In genomic region chrX:78105944-78106650, GRCh38 we compare ENCODE assay signal across 8 cellular contexts. TPM values are rescaled to one million over a fixed set of nuclear protein-coding genes. Genes with fewer than 3 reads are reported as not detected.
A peak's percentile ranks its signal among the peaks of the same experiment; 100 is the strongest.
DNase-seq lines count a peak whose midpoint lies in the region; ATAC-seq and TF ChIP-seq lines count a peak whose summit lies in the region.

No MANE protein-coding gene starts in this region.

- intact Hi-C loops in dorsolateral prefrontal cortex (cut with DNase I), result no loop called here

- TF ChIP-seq CTCF in dorsolateral prefrontal cortex (IDR thresholded peaks at IDR 0.05 in 54 of 56, conservative IDR thresholded peaks at IDR 0.05 in 2 of 56; ENCODE audit: low read depth in 1 of 56, partially characterized antibody in 56 of 56) (no peak), RWPE1 (conservative IDR thresholded peaks at IDR 0.05; ENCODE audit: low read depth) (no peak)

- no peak overlapping the region for H2AK5ac ChIP-seq in trophoblast cell (ENCODE audit: low read length)

- H3K4me3 ChIP-seq in dorsolateral prefrontal cortex (peak overlapping the region in 57 of 59 donors; percentile 48 to 90 (median 75)), trophoblast cell (ENCODE audit: low read depth, low read length) (no peak overlapping the region)

- DNase-seq in GF-D8 (lab: John Stamatoyannopoulos, UW), result peak; percentile 2
- peak; percentile 25 for DNase-seq in RKO (ENCODE audit: low spot score)
- no peak for DNase-seq in dorsolateral prefrontal cortex
- no peak for DNase-seq in trophoblast cell
- no peak for DNase-seq in SHP77 treated with DMSO at 0.1 percent for 48 hours (lab: John Stamatoyannopoulos, UW)
- DNase-seq in NCI-H2029 (lab: John Stamatoyannopoulos, UW), result no peak
- DNase-seq in RWPE1 (ENCODE audit: low spot score), result no peak

- H4K12ac ChIP-seq in trophoblast cell (ENCODE audit: low read depth, low read length), result no peak overlapping the region

- no peak for ATAC-seq in HG02840 (IDR thresholded peaks at IDR 0.05; ENCODE audit: low FRiP score, unreplicated experiment)

- no peak overlapping the region for H2BK5ac ChIP-seq in trophoblast cell (ENCODE audit: low read depth, low read length, poor library complexity)

- no peak overlapping the region for H3K14ac ChIP-seq in trophoblast cell (ENCODE audit: low read length)

- H3K27ac ChIP-seq in dorsolateral prefrontal cortex (peak overlapping the region in 24 of 59 donors; percentile 1 to 96 (median 87)), trophoblast cell (ENCODE audit: low read depth, low read length) (no peak overlapping the region), RWPE1 (no peak overlapping the region)

- no peak overlapping the region for H3K9ac ChIP-seq in trophoblast cell (ENCODE audit: low read length)

- peak overlapping the region; percentile 81 for H3K4ac ChIP-seq in trophoblast cell (ENCODE audit: low read depth, low read length)

- H3K4me2 ChIP-seq in trophoblast cell (ENCODE audit: low read length), result peak overlapping the region; percentile 83

- H3K36me3 ChIP-seq in trophoblast cell (ENCODE audit: control insufficient read depth in 1 of 2, insufficient read depth in 2 of 2, low read length in 2 of 2), result peaks cover 4% of the 10 kb centered on the region in 2 experiments

- H2BK12ac ChIP-seq in trophoblast cell (ENCODE audit: low read length), result no peak overlapping the region

- H3K27me3 ChIP-seq in dorsolateral prefrontal cortex (peaks cover 0 to 24% (median under 1%) of the 10 kb centered on the region in 45 donors), trophoblast cell (ENCODE audit: insufficient read depth, low read length) (no peaks in the 10 kb centered on the region)

- no peak overlapping the region for H4K8ac ChIP-seq in trophoblast cell (ENCODE audit: low read depth, low read length)

- peaks cover 14% of the 10 kb centered on the region for H3K79me2 ChIP-seq in trophoblast cell (ENCODE audit: control insufficient read depth, insufficient read depth, low read length, poor library complexity)

- WGBS in trophoblast cell (ENCODE audit: extremely low coverage, insufficient coverage, insufficient read length), result no CpG with 5 or more reads among the region's 11 CpGs

- no peaks in the 10 kb centered on the region for H3K9me3 ChIP-seq in trophoblast cell (ENCODE audit: insufficient read depth, low read depth, low read length)

- H2AFZ ChIP-seq in trophoblast cell (ENCODE audit: insufficient read depth, low read length, poor library complexity), result no peak overlapping the region

- POLR2A ChIA-PET in RWPE1 (lab: Yijun Ruan, JAX; ENCODE audit: low non-redundant PET), result no interaction called here

- no peak overlapping the region for H4K91ac ChIP-seq in trophoblast cell (ENCODE audit: low read depth, low read length)

- H3K23ac ChIP-seq in trophoblast cell (ENCODE audit: low read length), result no peak overlapping the region

- H3K18ac ChIP-seq in trophoblast cell (ENCODE audit: low read length), result no peak overlapping the region

- CTCF ChIA-PET in RWPE1 (lab: Yijun Ruan, JAX), result no interaction called here

- H2BK120ac ChIP-seq in trophoblast cell (ENCODE audit: insufficient read depth, low read length, poor library complexity), result no peak overlapping the region

- peaks cover 9% of the 10 kb centered on the region for H3K79me1 ChIP-seq in trophoblast cell (ENCODE audit: low read length)

- peaks cover 0 to 9% of the 10 kb centered on the region in 2 experiments for H3K4me1 ChIP-seq in trophoblast cell (ENCODE audit: control insufficient read depth in 1 of 2, insufficient read depth in 2 of 2, low read length in 2 of 2)

RNA-seq across cellular contexts. Expression of gene PGK1, which starts 2.0 kb away (rescaled TPM):
- total RNA-seq in dorsolateral prefrontal cortex, result 100 to 1,000 TPM; 194 to 664 (median 404) TPM
- polyA plus RNA-seq in trophoblast cell (2013), result 182 and 184 TPM in 2 replicates

RNA-seq across cellular contexts. Expression of gene TAF9B, which starts 33.4 kb away (rescaled TPM):
- total RNA-seq in dorsolateral prefrontal cortex, result 10 to 100 TPM; 11.2 to 41.9 (median 26.8) TPM
- polyA plus RNA-seq in trophoblast cell (2013), result 13.3 and 15.6 TPM in 2 replicates

Comparison
In these comparisons a context has a peak if more than half of its experiments do, and no peak if none do; other contexts are left out.
1. DNase-seq: peak in GF-D8 (single experiment) and RKO (single experiment); none in dorsolateral prefrontal cortex (0 of 10), trophoblast cell (0 of 2), SHP77 treated with DMSO at 0.1 percent for 48 hours (single experiment), NCI-H2029 (single experiment) and RWPE1 (single experiment).